20 cellular contexts compared by ENCODE assay signal in the genomic region with DNA sequence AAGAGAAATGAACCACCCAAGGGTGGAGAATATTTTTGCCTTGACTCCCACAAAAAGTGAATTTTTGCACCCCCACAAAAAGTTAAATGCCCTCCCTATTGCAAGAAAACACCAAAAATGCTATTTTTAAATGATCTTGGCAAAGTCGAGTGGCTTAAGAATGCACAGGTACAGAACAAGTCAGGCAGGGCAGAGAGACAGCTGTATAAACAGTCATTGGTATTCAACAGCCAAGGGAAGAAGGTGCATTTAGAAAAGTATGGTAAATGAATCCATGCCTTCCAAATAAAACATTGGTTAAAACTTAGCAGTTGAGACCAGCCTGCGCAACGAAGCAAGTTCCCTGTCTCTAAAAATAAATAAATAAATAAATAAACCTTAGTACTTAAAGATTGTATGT.
DNase-seq lines count a peak whose midpoint lies in the region; ATAC-seq and TF ChIP-seq lines count a peak whose summit lies in the region.
"Had no signal": no experiment of that assay in that cellular context is flagged by ENCODE, and none has a peak within 500 bp of the region (broad histone marks: within the 10 kb centered on the region; RNA-seq: fewer than 3 reads in every experiment).

No MANE protein-coding gene starts in this region.

- H3K4me3 ChIP-seq in thyroid gland (replicated peaks in 1 of 3), result no peak overlapping the region
- H3K4me3 ChIP-seq: GM23248 had no signal

- intact Hi-C loops in thyroid gland (cut with DNase I), result no loop called here

- H3K9me3 ChIP-seq in thyroid gland, result no peaks in the 10 kb centered on the region
- H3K9me3 ChIP-seq: BE2C had no signal

- TF ChIP-seq CTCF in chondrocyte (IDR thresholded peaks at IDR 0.05) (no peak), thyroid gland (IDR thresholded peaks at IDR 0.05) (no peak)

- ATAC-seq in HG03354 (IDR thresholded peaks at IDR 0.05; ENCODE audit: poor library complexity, severe bottlenecking, unreplicated experiment), result no peak

- WGBS in thyroid gland, 2 donors, result 32 to 41% methylated on average over 3 of the region's 3 CpGs

- H3K4me3 Mint-ChIP-seq in chondrocyte (ENCODE audit: unreplicated experiment), result no peak overlapping the region
- H3K4me3 Mint-ChIP-seq: H9 had no signal

- H3K4me1 ChIP-seq in thyroid gland, result peaks cover 8 to 17% of the 10 kb centered on the region in 2 donors
- H3K4me1 ChIP-seq: BE2C had no signal

- DNase-seq in NCI-H146 treated with DMSO at 0.1 percent for 48 hours (lab: John Stamatoyannopoulos, UW; ENCODE audit: unreplicated experiment), result peak; percentile 75
- DNase-seq in NCI-H748 treated with DMSO at 0.1 percent for 48 hours (lab: John Stamatoyannopoulos, UW), result peak; percentile 13
- no peak for DNase-seq in chondrocyte (ENCODE audit: low spot score)
- DNase-seq in thyroid gland, result peak; percentile 12 to 16
- DNase-seq in HUDEP-2 (lab: John Stamatoyannopoulos, UW; ENCODE audit: unreplicated experiment in 76 of 76), result no peak
- DNase-seq in NCI-H187 treated with DMSO at 0.1 percent for 48 hours (lab: John Stamatoyannopoulos, UW), result no peak
- DNase-seq: BE2C, DMS79 treated with DMSO at 0.1 percent for 48 hours, GM23248, H9, KBM-7, MM.1S, NCI-H1048, NCI-H1436 treated with DMSO at 0.1 percent for 48 hours, NCI-H2171, NCI-H446, NCI-H82, OCI-M1 had no signal

- no peaks in the 10 kb centered on the region for H3K36me3 ChIP-seq in thyroid gland
- H3K36me3 ChIP-seq: BE2C had no signal

- H3K27ac Mint-ChIP-seq in chondrocyte (ENCODE audit: unreplicated experiment), result peak overlapping the region; percentile 46
- H3K27ac Mint-ChIP-seq: H9 had no signal

- no peaks in the 10 kb centered on the region for H3K27me3 Mint-ChIP-seq in chondrocyte (ENCODE audit: low read depth)

- peak overlapping the region; percentile 47 to 60 (median 60) for H3K27ac ChIP-seq in thyroid gland
- H3K27ac ChIP-seq: GM23248, HL-60 had no signal

- no peaks in the 10 kb centered on the region for H3K27me3 ChIP-seq in thyroid gland
- H3K27me3 ChIP-seq: BE2C had no signal

- no peak for TF ChIP-seq POLR2A in thyroid gland (IDR thresholded peaks at IDR 0.05)

- H3K4me1 Mint-ChIP-seq in chondrocyte (ENCODE audit: low read depth), result peaks cover 37% of the 10 kb centered on the region
- H3K4me1 Mint-ChIP-seq: H9 had no signal

- no peaks in the 10 kb centered on the region for H3K36me3 Mint-ChIP-seq in chondrocyte (ENCODE audit: low read depth)

- H3K9me3 Mint-ChIP-seq in chondrocyte (ENCODE audit: low read depth), result no peaks in the 10 kb centered on the region
- H3K9me3 Mint-ChIP-seq: H9 had no signal

Comparison
In these comparisons a context has a peak if more than half of its experiments do, and no peak if none do; other contexts are left out.
1. DNase-seq: peak in NCI-H146 treated with DMSO at 0.1 percent for 48 hours (single experiment), NCI-H748 treated with DMSO at 0.1 percent for 48 hours (single experiment) and thyroid gland (2 of 2); none in chondrocyte (single experiment), HUDEP-2 (0 of 76) and NCI-H187 treated with DMSO at 0.1 percent for 48 hours (single experiment).